25 cellular contexts compared by ENCODE assay signal in the genomic region with DNA sequence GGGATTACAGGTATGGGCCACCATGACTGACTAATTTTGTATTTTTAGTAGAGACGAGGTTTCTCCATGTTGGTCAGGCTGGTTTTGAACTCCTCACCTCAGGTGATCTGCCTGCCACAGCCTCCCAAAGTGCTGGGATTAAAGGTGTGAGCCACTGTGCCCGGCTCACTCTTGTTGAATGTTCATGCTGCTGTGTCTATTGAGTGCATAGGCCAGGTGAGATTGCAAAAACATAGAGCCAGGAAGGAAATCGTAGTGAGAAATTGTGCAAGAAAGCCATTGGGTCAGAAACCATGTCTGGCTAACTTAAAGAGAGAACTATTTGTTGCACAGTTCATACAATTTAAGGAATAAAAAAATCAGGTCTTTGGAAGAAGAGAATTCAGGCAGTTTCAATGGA.
"Had no signal": no experiment of that assay in that cellular context is flagged by ENCODE, and none has a peak within 500 bp of the region (broad histone marks: within the 10 kb centered on the region; RNA-seq: fewer than 3 reads in every experiment).

No MANE protein-coding gene starts in this region.

- DNase-seq: activated CD4-positive, alpha-beta memory T cell treated with anti-CD3 and anti-CD28 coated beads, Interleukin-2, amount 10 ng/mL, durations not matched to agents 7 days and 5 days; activated CD4-positive, alpha-beta T cell treated with anti-CD3 and anti-CD28 coated beads for 36 hours; activated CD4-positive, alpha-beta T cell treated with anti-CD3 and anti-CD28 coated beads, Interleukin-2, amount 50 U/mL, for 1 hour; activated gamma-delta T cell treated with Interleukin-2 at 50 U/mL for 16 hours; activated naive CD4-positive, alpha-beta T cell treated with anti-CD3 and anti-CD28 coated beads, Interleukin-2, amount 10 ng/mL, durations not matched to agents 7 days and 5 days; activated naive CD8-positive, alpha-beta T cell treated with anti-CD3 and anti-CD28 coated beads for 36 hours; activated T-cell treated with anti-CD3 and anti-CD28 coated beads for 4 hours; activated T-cell treated with anti-CD3 and anti-CD28 coated beads, Interleukin-2, amount 50 U/mL, for 48 hours; adrenal gland; anterior cingulate cortex; cerebellar nuclear complex; Karpas-422; MM.1S; NCI-H1105; NCI-H1436; NCI-H1694 treated with DMSO at 0.1 percent for 48 hours; NCI-H2029 treated with DMSO at 0.1 percent for 48 hours; NCI-H446 treated with DMSO at 0.1 percent for 48 hours; NCI-H526; NCI-H774; SIG-M5; T-helper 1 cell had no signal

- H3K27me3 ChIP-seq: adrenal gland had no signal

- H3K9me3 ChIP-seq: adrenal gland had no signal

- H3K36me3 Mint-ChIP-seq: activated naive CD4-positive, alpha-beta T cell treated with anti-CD3 and anti-CD28 coated beads, Interleukin-2, amount 10 ng/mL, durations not matched to agents 7 days and 5 days; activated naive CD8-positive, alpha-beta T cell treated with anti-CD3 and anti-CD28 coated beads for 36 hours had no signal

- H3K9me3 Mint-ChIP-seq: activated CD4-positive, alpha-beta memory T cell treated with anti-CD3 and anti-CD28 coated beads, Interleukin-2, amount 10 ng/mL, durations not matched to agents 7 days and 5 days; activated naive CD4-positive, alpha-beta T cell treated with anti-CD3 and anti-CD28 coated beads, Interleukin-2, amount 10 ng/mL, durations not matched to agents 7 days and 5 days; activated naive CD8-positive, alpha-beta T cell treated with anti-CD3 and anti-CD28 coated beads for 36 hours; activated T-helper 2 cell treated with anti-CD3 and anti-CD28 coated beads, Interferon-gamma antibody, Interleukin-2, Interleukin-4, amounts not matched to agents 10 μg/mL and 5 μg/mL and 100 μg/mL, durations not matched to agents 14 hours and 24 hours and 36 hours had no signal

- H3K4me1 ChIP-seq: adrenal gland had no signal

- H3K4me3 Mint-ChIP-seq: activated CD4-positive, alpha-beta memory T cell treated with anti-CD3 and anti-CD28 coated beads, Interleukin-2, amount 10 ng/mL, durations not matched to agents 7 days and 5 days; activated CD4-positive, alpha-beta T cell treated with anti-CD3 and anti-CD28 coated beads for 36 hours; activated naive CD4-positive, alpha-beta T cell treated with anti-CD3 and anti-CD28 coated beads, Interleukin-2, amount 10 ng/mL, durations not matched to agents 7 days and 5 days; activated naive CD8-positive, alpha-beta T cell treated with anti-CD3 and anti-CD28 coated beads for 36 hours had no signal

- H3K27ac ChIP-seq: adrenal gland, VCaP had no signal

- FAIRE-seq: K562 had no signal

- H3K27me3 Mint-ChIP-seq: activated CD4-positive, alpha-beta T cell treated with anti-CD3 and anti-CD28 coated beads for 36 hours had no signal

- ATAC-seq: activated CD4-positive, alpha-beta T cell treated with anti-CD3 and anti-CD28 coated beads for 36 hours; K562 had no signal

- H3K36me3 ChIP-seq: adrenal gland had no signal

- H3K4me3 ChIP-seq: adrenal gland, K562 had no signal

- H3K4me1 Mint-ChIP-seq: activated CD4-positive, alpha-beta memory T cell treated with anti-CD3 and anti-CD28 coated beads, Interleukin-2, amount 10 ng/mL, durations not matched to agents 7 days and 5 days; activated CD4-positive, alpha-beta T cell treated with anti-CD3 and anti-CD28 coated beads for 36 hours; activated naive CD4-positive, alpha-beta T cell treated with anti-CD3 and anti-CD28 coated beads, Interleukin-2, amount 10 ng/mL, durations not matched to agents 7 days and 5 days had no signal

- H3K27ac Mint-ChIP-seq: activated CD4-positive, alpha-beta memory T cell treated with anti-CD3 and anti-CD28 coated beads, Interleukin-2, amount 10 ng/mL, durations not matched to agents 7 days and 5 days; activated CD4-positive, alpha-beta T cell treated with anti-CD3 and anti-CD28 coated beads for 36 hours; activated naive CD4-positive, alpha-beta T cell treated with anti-CD3 and anti-CD28 coated beads, Interleukin-2, amount 10 ng/mL, durations not matched to agents 7 days and 5 days; activated naive CD8-positive, alpha-beta T cell treated with anti-CD3 and anti-CD28 coated beads for 36 hours; activated T-helper 2 cell treated with anti-CD3 and anti-CD28 coated beads, Interferon-gamma antibody, Interleukin-2, Interleukin-4, amounts not matched to agents 10 μg/mL and 5 μg/mL and 100 μg/mL, durations not matched to agents 14 hours and 24 hours and 36 hours had no signal
